ENCODE assay signal across 26 cellular contexts in the genomic region with DNA sequence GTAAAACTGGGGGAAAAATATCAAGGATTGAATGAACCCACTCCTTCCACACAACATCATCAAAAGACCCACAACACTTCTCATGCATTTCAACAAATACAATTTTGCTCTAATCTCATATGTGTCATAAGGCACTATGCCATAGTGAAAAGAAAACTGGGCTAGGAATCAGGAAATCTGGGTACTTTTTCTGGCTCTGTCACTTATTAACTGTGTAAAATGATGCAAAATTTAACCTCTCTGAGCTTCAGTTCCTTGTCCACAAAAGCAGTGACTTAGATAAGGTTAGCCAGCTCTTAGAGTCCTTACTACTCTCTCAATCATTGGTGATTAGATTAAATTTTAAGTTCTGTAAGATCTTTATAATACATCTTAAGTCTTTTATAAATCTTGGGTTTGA.
DNase-seq lines count a peak whose midpoint lies in the region; ATAC-seq and TF ChIP-seq lines count a peak whose summit lies in the region.
"Had no signal": no experiment of that assay in that cellular context is flagged by ENCODE, and none has a peak within 500 bp of the region (broad histone marks: within the 10 kb centered on the region; RNA-seq: fewer than 3 reads in every experiment).

No MANE protein-coding gene starts in this region.

- H3K27ac ChIP-seq in coronary artery = no peak overlapping the region
- H3K27ac ChIP-seq: body of pancreas, prostate gland, skin epidermis had no signal

- peak; percentile 31 for ATAC-seq in GM18861 (IDR thresholded peaks at IDR 0.05; ENCODE audit: unreplicated experiment)
- ATAC-seq in GM21423 (IDR thresholded peaks at IDR 0.05; ENCODE audit: unreplicated experiment) = peak; percentile 34
- ATAC-seq in HG03378 (IDR thresholded peaks at IDR 0.05; ENCODE audit: unreplicated experiment) = peak; percentile 43
- ATAC-seq in left lobe of liver = peak; percentile 68
- ATAC-seq: activated CD4-positive, alpha-beta T cell treated with anti-CD3 and anti-CD28 coated beads for 36 hours; body of pancreas; left ventricle myocardium superior; PC-3 had no signal

- BruUV-seq in Calu3 (replicated peaks; lab: Mats Ljungman, UMichigan) = no TSS peak

- DNase-seq in left lobe of liver (ENCODE audit: low spot score) = no peak
- DNase-seq in NAMALWA (ENCODE audit: low spot score) = no peak
- no peak for DNase-seq in coronary artery (ENCODE audit: low spot score)
- no peak for DNase-seq in Calu3
- DNase-seq: activated CD4-positive, alpha-beta T cell treated with anti-CD3 and anti-CD28 coated beads for 36 hours; activated naive CD8-positive, alpha-beta T cell treated with anti-CD3 and anti-CD28 coated beads for 36 hours; body of pancreas; DMS153; endodermal cell; GF-D8; HCEC 1CT; head of caudate nucleus; left ventricle myocardium superior; NCI-H187; NCI-H2227 treated with DMSO at 0.1 percent for 48 hours; NCI-H82; PC-3; SHP77 treated with DMSO at 0.1 percent for 48 hours; stimulated activated CD4-positive, alpha-beta T cell treated with anti-CD3 and anti-CD28 coated beads, Interleukin-2, amount 100 ng/mL, for 24 hours; stimulated activated naive CD4-positive, alpha-beta T cell treated with Interleukin-2 at 50 U/mL for 16 hours had no signal

- peaks cover 14% of the 10 kb centered on the region for H3K4me1 Mint-ChIP-seq in Calu3 (ENCODE audit: low read depth, unreplicated experiment)
- H3K4me1 Mint-ChIP-seq: activated CD4-positive, alpha-beta T cell treated with anti-CD3 and anti-CD28 coated beads for 36 hours; activated naive CD8-positive, alpha-beta T cell treated with anti-CD3 and anti-CD28 coated beads for 36 hours; CD14-positive monocyte had no signal

- TF ChIP-seq CTCF in coronary artery (IDR thresholded peaks at IDR 0.05) (no peak), Calu3 (IDR thresholded peaks at IDR 0.05; ENCODE audit: unreplicated experiment) (no peak)

- CTCF ChIA-PET in Calu3 (lab: Charles Lee) = no interaction called here

- H3K27me3 Mint-ChIP-seq in Calu3 (ENCODE audit: unreplicated experiment) = no peaks in the 10 kb centered on the region
- H3K27me3 Mint-ChIP-seq: activated CD4-positive, alpha-beta T cell treated with anti-CD3 and anti-CD28 coated beads for 36 hours; activated naive CD8-positive, alpha-beta T cell treated with anti-CD3 and anti-CD28 coated beads for 36 hours had no signal

- H3K9me3 Mint-ChIP-seq in Calu3 (ENCODE audit: low read depth, unreplicated experiment) = peaks cover 5% of the 10 kb centered on the region

- no peak overlapping the region for H3K4me3 Mint-ChIP-seq in Calu3 (ENCODE audit: low read depth, unreplicated experiment)
- H3K4me3 Mint-ChIP-seq: activated CD4-positive, alpha-beta T cell treated with anti-CD3 and anti-CD28 coated beads for 36 hours; activated naive CD8-positive, alpha-beta T cell treated with anti-CD3 and anti-CD28 coated beads for 36 hours; CD14-positive monocyte; endodermal cell had no signal

- intact Hi-C loops in Calu3 (cut with micrococcal nuclease; ENCODE audit: unreplicated experiment) = no loop called here

- no peak overlapping the region for H3K27ac Mint-ChIP-seq in Calu3 (ENCODE audit: unreplicated experiment)
- H3K27ac Mint-ChIP-seq: activated CD4-positive, alpha-beta T cell treated with anti-CD3 and anti-CD28 coated beads for 36 hours; activated naive CD8-positive, alpha-beta T cell treated with anti-CD3 and anti-CD28 coated beads for 36 hours; CD14-positive monocyte; endodermal cell had no signal

- H3K36me3 Mint-ChIP-seq in Calu3 (ENCODE audit: insufficient read depth, unreplicated experiment) = no peaks in the 10 kb centered on the region
- H3K36me3 Mint-ChIP-seq: activated naive CD8-positive, alpha-beta T cell treated with anti-CD3 and anti-CD28 coated beads for 36 hours; CD14-positive monocyte had no signal

- H3K4me3 ChIP-seq in coronary artery = no peak overlapping the region
- H3K4me3 ChIP-seq: body of pancreas, prostate gland, skin epidermis had no signal
